22 cellular contexts compared by ENCODE assay signal in genomic region chr10:106436123-106436740, GRCh38.
A peak's percentile ranks its signal among the peaks of the same experiment; 100 is the strongest.
DNase-seq lines count a peak whose midpoint lies in the region; ATAC-seq, FAIRE-seq and TF ChIP-seq lines count a peak whose summit lies in the region.
"Had no signal": no experiment of that assay in that cellular context is flagged by ENCODE, and none has a peak within 500 bp of the region (broad histone marks: within the 10 kb centered on the region; RNA-seq: fewer than 3 reads in every experiment).

No MANE protein-coding gene starts in this region.

- no peaks in the 10 kb centered on the region for H3K36me3 ChIP-seq in body of pancreas (replicated peaks in 1 of 2; ENCODE audit: insufficient read depth in 1 of 2, low read depth in 2 of 2)
- H3K36me3 ChIP-seq: right atrium auricular region, tibial artery had no signal

- H3K27me3 ChIP-seq in body of pancreas = no peaks in the 10 kb centered on the region
- H3K27me3 ChIP-seq: right atrium auricular region, tibial artery had no signal

- H3K4me1 ChIP-seq in body of pancreas = no peaks in the 10 kb centered on the region
- H3K4me1 ChIP-seq: right atrium auricular region, tibial artery had no signal

- no peak for FAIRE-seq in urothelium cell line (lab: Jason Lieb, UNC)
- FAIRE-seq: endometrium, GM12878, kidney had no signal

- no peak for TF ChIP-seq CTCF in body of pancreas (IDR thresholded peaks at IDR 0.05)

- intact Hi-C loops in body of pancreas (cut with DNase I) = no loop called here
- intact Hi-C loops in left ventricle myocardium superior (cut with micrococcal nuclease) = no loop called here

- ATAC-seq in body of pancreas (peak; percentile 35), left ventricle myocardium superior (no peak)
- ATAC-seq: CD8-positive, alpha-beta T cell; GM12878; stimulated activated naive CD8-positive, alpha-beta T cell treated with anti-CD3 and anti-CD28 coated beads, Interleukin-15, amount 100 ng/mL, for 72 hours; WTC11 had no signal

- no peaks in the 10 kb centered on the region for H3K9me3 ChIP-seq in body of pancreas
- H3K9me3 ChIP-seq: right atrium auricular region, tibial artery had no signal

- peak; percentile 37 for DNase-seq in M059J (ENCODE audit: low read depth)
- DNase-seq in body of pancreas = peak in 1 of 4 donors; percentile 18
- peak; percentile 85 for DNase-seq in islet precursor cell
- peak; percentile 20 for DNase-seq in urothelium cell line (ENCODE audit: low spot score)
- no peak for DNase-seq in HuH-7 (ENCODE audit: low spot score)
- DNase-seq in NCI-H226 = no peak
- no peak for DNase-seq in left ventricle myocardium superior
- DNase-seq: activated CD4-positive, alpha-beta T cell treated with anti-CD3 and anti-CD28 coated beads, Interleukin-2, amount 50 U/mL, for 4 hours; activated effector memory CD4-positive, alpha-beta T cell treated with anti-CD3 and anti-CD28 coated beads, Interleukin-2, amount 50 U/mL, for 16 hours; CD8-positive, alpha-beta T cell; kidney; NCI-H1436; NCI-H524 treated with DMSO at 0.1 percent for 48 hours; stimulated activated CD4-positive, alpha-beta T cell treated with anti-CD3 and anti-CD28 coated beads, Interleukin-12 subunit alpha, Interleukin-12 subunit beta, amount 100 ng/mL, for 4 hours; stimulated activated naive CD8-positive, alpha-beta T cell treated with anti-CD3 and anti-CD28 coated beads, Interleukin-15, amount 100 ng/mL, for 72 hours; tibial artery had no signal

- no peak overlapping the region for H3K4me3 ChIP-seq in body of pancreas
- H3K4me3 ChIP-seq: GM12878, lung, right atrium auricular region, SK-N-MC, tibial artery had no signal

- WGBS in body of pancreas, 2 donors = 31 to 34% methylated on average over 3 of the region's 3 CpGs

- no peak overlapping the region for H3K27ac ChIP-seq in body of pancreas
- H3K27ac ChIP-seq: right atrium auricular region, SK-N-MC, tibial artery had no signal

- TF ChIP-seq POLR2A in body of pancreas (IDR thresholded peaks at IDR 0.05) = no peak

Comparison
In these comparisons a context has a peak if more than half of its experiments do, and no peak if none do; other contexts are left out.
1. DNase-seq: peak in M059J (single experiment), islet precursor cell (single experiment) and urothelium cell line (single experiment); none in HuH-7 (single experiment), NCI-H226 (single experiment) and left ventricle myocardium superior (single experiment).